1 cellular context compared by ENCODE assay signal in genomic region chr1:27882543-27882903, GRCh38.
TF ChIP-seq lines count a peak whose summit lies in the region.

No MANE protein-coding gene starts in this region.

TF ChIP-seq in GM12891, 5 proteins besides CTCF, POLR2A, EP300 and RAD21:
- TF ChIP-seq SPI1 (IDR thresholded peaks at IDR 0.05; ENCODE audit: low read depth, low read length) (no peak), PAX5 (IDR thresholded peaks at IDR 0.05; ENCODE audit: insufficient read depth, low read length, severe bottlenecking) (no peak), POU2F2 (IDR thresholded peaks at IDR 0.05; ENCODE audit: low read depth, low read length) (no peak), TAF1 (IDR thresholded peaks at IDR 0.05; ENCODE audit: low read depth, low read length) (no peak), POLR2AphosphoS5 (IDR thresholded peaks at IDR 0.05; ENCODE audit: low read depth, low read length) (no peak)
TF ChIP-seq in GM12891: peak in this region for 0.
